Comparison of ENCODE assay signal across 8 cellular contexts in the genomic region with DNA sequence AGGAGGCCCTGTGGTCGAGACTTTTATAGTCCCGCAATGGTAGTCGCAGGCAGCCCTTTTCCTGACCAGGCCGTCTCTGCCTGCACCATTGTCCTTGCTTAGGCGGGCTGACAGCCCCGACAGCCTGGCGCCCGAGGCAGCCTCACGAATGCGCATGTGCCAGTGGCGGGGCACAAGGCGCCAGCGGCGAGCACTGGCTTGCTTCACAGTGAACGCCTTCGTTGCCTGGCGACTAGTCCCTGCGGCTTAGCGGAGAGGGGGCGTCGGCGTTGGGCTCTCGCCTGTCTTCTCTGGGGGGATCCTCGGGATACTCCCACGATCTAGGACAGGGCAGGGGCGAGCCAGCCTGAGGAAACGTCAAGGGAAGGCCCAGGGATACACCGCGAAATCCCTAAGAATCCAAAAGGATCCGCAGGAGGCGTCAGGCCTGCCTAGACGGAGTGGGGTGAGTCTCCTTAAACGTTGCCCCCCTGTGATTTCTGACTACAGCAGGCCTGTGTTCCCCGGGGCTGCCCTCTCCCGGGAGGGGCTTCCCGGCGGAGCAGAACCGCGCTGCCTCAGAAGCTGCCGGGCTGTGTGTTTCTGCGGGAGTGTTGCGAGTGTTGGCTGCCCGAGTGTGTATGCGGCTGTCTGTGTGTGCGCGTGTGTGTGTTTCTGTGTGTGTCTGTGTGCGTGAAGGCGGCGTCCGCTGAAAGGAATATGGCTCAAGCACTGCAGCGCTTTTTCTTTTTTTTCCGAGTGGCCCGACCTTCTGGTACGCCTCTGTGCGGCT. TPM values are rescaled to one million over a fixed set of nuclear protein-coding genes. Genes with fewer than 3 reads are reported as not detected.
DNase-seq lines count a peak whose midpoint lies in the region; ATAC-seq and TF ChIP-seq lines count a peak whose summit lies in the region.

No MANE protein-coding gene starts in this region.

- ATAC-seq in GM23338 (peak; percentile 85), Right ventricle myocardium superior (ENCODE audit: poor library complexity) (peak; percentile 96), GM19328 (IDR thresholded peaks at IDR 0.05; ENCODE audit: unreplicated experiment) (no peak)

- H3F3A ChIP-seq in GM23338 (replicated peaks; ENCODE audit: low read depth) = no peaks in the 10 kb centered on the region

- H2AFZ ChIP-seq in GM23338 = peak overlapping the region; percentile 97

- H3K4me1 ChIP-seq in GM23338 (ENCODE audit: insufficient read depth) = no peaks in the 10 kb centered on the region

- peaks cover 45% of the 10 kb centered on the region for H3K9me3 Mint-ChIP-seq in GM23338
- peaks cover 16% of the 10 kb centered on the region for H3K9me3 Mint-ChIP-seq in activated naive CD4-positive, alpha-beta T cell treated with anti-CD3 and anti-CD28 coated beads, Interleukin-2, amount 10 ng/mL, durations not matched to agents 7 days and 5 days

- H3K9me2 ChIP-seq in GM23338 (ENCODE audit: insufficient read depth) = no peaks in the 10 kb centered on the region

- peaks cover 91% of the 10 kb centered on the region for H3K27me3 ChIP-seq in GM23338 (ENCODE audit: insufficient read depth)

- peak overlapping the region; percentile 68; the same call in 2 of the 3 replicates for H3K4me3 Mint-ChIP-seq in GM23338
- H3K4me3 Mint-ChIP-seq in activated naive CD4-positive, alpha-beta T cell treated with anti-CD3 and anti-CD28 coated beads, Interleukin-2, amount 10 ng/mL, durations not matched to agents 7 days and 5 days = peak overlapping the region; percentile 21

- no peak overlapping the region for H3K27ac Mint-ChIP-seq in GM23338
- H3K27ac Mint-ChIP-seq in activated naive CD4-positive, alpha-beta T cell treated with anti-CD3 and anti-CD28 coated beads, Interleukin-2, amount 10 ng/mL, durations not matched to agents 7 days and 5 days = no peak overlapping the region

- CTCF ChIA-PET in activated naive CD4-positive, alpha-beta T cell treated with anti-CD3 and anti-CD28 coated beads, Interleukin-2, amount 10 ng/mL, durations not matched to agents 7 days and 5 days (lab: Charles Lee) = no interaction called here

- TF ChIP-seq CTCF in GM23338 (conservative IDR thresholded peaks at IDR 0.05; ENCODE audit: low read depth in 2 of 2) = no peak

- peaks cover 49% of the 10 kb centered on the region for H3K27me3 Mint-ChIP-seq in GM23338 (ENCODE audit: insufficient read depth, low read depth, poor library complexity)
- peaks cover 69% of the 10 kb centered on the region for H3K27me3 Mint-ChIP-seq in activated naive CD4-positive, alpha-beta T cell treated with anti-CD3 and anti-CD28 coated beads, Interleukin-2, amount 10 ng/mL, durations not matched to agents 7 days and 5 days

- peak overlapping the region; percentile 68 for H3K4me3 ChIP-seq in GM23338

- no peaks in the 10 kb centered on the region for H3K4me1 Mint-ChIP-seq in GM23338
- peaks cover 3% of the 10 kb centered on the region for H3K4me1 Mint-ChIP-seq in activated naive CD4-positive, alpha-beta T cell treated with anti-CD3 and anti-CD28 coated beads, Interleukin-2, amount 10 ng/mL, durations not matched to agents 7 days and 5 days

- H3K4me2 ChIP-seq in GM23338 = peak overlapping the region; percentile 95

- no peaks in the 10 kb centered on the region for H3K36me3 ChIP-seq in GM23338 (ENCODE audit: insufficient read depth)

- H4K20me1 ChIP-seq in GM23338 (replicated peaks; ENCODE audit: insufficient read depth) = no peaks in the 10 kb centered on the region

- no peaks in the 10 kb centered on the region for H3K79me2 ChIP-seq in GM23338 (replicated peaks; ENCODE audit: insufficient read depth)

- H3K36me3 Mint-ChIP-seq in GM23338 (ENCODE audit: low read depth) = peaks cover 4% of the 10 kb centered on the region; the same call in 1 of the 3 replicates
- no peaks in the 10 kb centered on the region for H3K36me3 Mint-ChIP-seq in activated naive CD4-positive, alpha-beta T cell treated with anti-CD3 and anti-CD28 coated beads, Interleukin-2, amount 10 ng/mL, durations not matched to agents 7 days and 5 days

- no peak overlapping the region for H3K27ac ChIP-seq in GM23338 (ENCODE audit: low read depth)

- intact Hi-C loops in Right ventricle myocardium superior (cut with DNase I) = no loop called here
- intact Hi-C loops in posterior vena cava (cut with DNase I) = no loop called here

- DNase-seq in GM23338 (ENCODE audit: low spot score) (peak; percentile 83), Right ventricle myocardium superior (peak; percentile 87), posterior vena cava (ENCODE audit: low spot score) (peak; percentile 93), HUDEP-2 (lab: John Stamatoyannopoulos, UW; ENCODE audit: unreplicated experiment in 76 of 76) (no peak), T-helper 9 cell (no peak), EL (no peak)
- no peak for DNase-seq in activated naive CD4-positive, alpha-beta T cell treated with anti-CD3 and anti-CD28 coated beads, Interleukin-2, amount 10 ng/mL, durations not matched to agents 7 days and 5 days

TF ChIP-seq in GM23338, 12 proteins besides CTCF, POLR2A, EP300 and RAD21 (continues in another document):
- peak; percentile 53 for TF ChIP-seq EZH2 (IDR thresholded peaks at IDR 0.05; ENCODE audit: low read depth, unreplicated experiment)
- TF ChIP-seq ZNF114 (CRISPR knock-in tag; IDR thresholded peaks at IDR 0.05) = no peak
- TF ChIP-seq, protein P1, sequence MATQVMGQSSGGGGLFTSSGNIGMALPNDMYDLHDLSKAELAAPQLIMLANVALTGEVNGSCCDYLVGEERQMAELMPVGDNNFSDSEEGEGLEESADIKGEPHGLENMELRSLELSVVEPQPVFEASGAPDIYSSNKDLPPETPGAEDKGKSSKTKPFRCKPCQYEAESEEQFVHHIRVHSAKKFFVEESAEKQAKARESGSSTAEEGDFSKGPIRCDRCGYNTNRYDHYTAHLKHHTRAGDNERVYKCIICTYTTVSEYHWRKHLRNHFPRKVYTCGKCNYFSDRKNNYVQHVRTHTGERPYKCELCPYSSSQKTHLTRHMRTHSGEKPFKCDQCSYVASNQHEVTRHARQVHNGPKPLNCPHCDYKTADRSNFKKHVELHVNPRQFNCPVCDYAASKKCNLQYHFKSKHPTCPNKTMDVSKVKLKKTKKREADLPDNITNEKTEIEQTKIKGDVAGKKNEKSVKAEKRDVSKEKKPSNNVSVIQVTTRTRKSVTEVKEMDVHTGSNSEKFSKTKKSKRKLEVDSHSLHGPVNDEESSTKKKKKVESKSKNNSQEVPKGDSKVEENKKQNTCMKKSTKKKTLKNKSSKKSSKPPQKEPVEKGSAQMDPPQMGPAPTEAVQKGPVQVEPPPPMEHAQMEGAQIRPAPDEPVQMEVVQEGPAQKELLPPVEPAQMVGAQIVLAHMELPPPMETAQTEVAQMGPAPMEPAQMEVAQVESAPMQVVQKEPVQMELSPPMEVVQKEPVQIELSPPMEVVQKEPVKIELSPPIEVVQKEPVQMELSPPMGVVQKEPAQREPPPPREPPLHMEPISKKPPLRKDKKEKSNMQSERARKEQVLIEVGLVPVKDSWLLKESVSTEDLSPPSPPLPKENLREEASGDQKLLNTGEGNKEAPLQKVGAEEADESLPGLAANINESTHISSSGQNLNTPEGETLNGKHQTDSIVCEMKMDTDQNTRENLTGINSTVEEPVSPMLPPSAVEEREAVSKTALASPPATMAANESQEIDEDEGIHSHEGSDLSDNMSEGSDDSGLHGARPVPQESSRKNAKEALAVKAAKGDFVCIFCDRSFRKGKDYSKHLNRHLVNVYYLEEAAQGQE (IDR thresholded peaks at IDR 0.05; ENCODE audit: unreplicated experiment) = no peak
- TF ChIP-seq JUNB (IDR thresholded peaks at IDR 0.05; ENCODE audit: unreplicated experiment) = no peak

RNA-seq across cellular contexts. Expression of a gene that starts 20.5 kb away (rescaled TPM):
- 33.4 and 34.3 TPM in 2 replicates for total RNA-seq in GM23338 (2014; rRNA removed; shearing (Covaris generic))
- 14.6 and 16.4 TPM in 2 replicates for polyA plus RNA-seq in GM23338 (2016; fragmentation: Nextera tagmentation; extraction: Ambion mirVana)
- total RNA-seq in Right ventricle myocardium superior (1.5 TPM), posterior vena cava (1 to 10 TPM; 4.5 to 8.0 TPM)

Comparison
In these comparisons a context has a peak if more than half of its experiments do, and no peak if none do; other contexts are left out.
1. DNase-seq: peak in GM23338 (single experiment), Right ventricle myocardium superior (single experiment) and posterior vena cava (single experiment); none in activated naive CD4-positive, alpha-beta T cell treated with anti-CD3 and anti-CD28 coated beads, Interleukin-2, amount 10 ng/mL, durations not matched to agents 7 days and 5 days (single experiment), HUDEP-2 (0 of 76), T-helper 9 cell (single experiment) and EL (single experiment).